In genomic region chr17:50056961-50057330, GRCh38 we compare ENCODE assay signal across 8 cellular contexts. TPM values are rescaled to one million over a fixed set of nuclear protein-coding genes. Genes with fewer than 3 reads are reported as not detected.
DNase-seq lines count a peak whose midpoint lies in the region; ATAC-seq and TF ChIP-seq lines count a peak whose summit lies in the region.

No MANE protein-coding gene starts in this region.

- H3K79me2 ChIP-seq in Karpas-422 (ENCODE audit: low read length): no peaks in the 10 kb centered on the region

- H3K9ac ChIP-seq in BLaER1 (no peak overlapping the region), Karpas-422 (ENCODE audit: low read length) (no peak overlapping the region)

- no peaks in the 10 kb centered on the region for H3K36me3 ChIP-seq in BLaER1
- no peaks in the 10 kb centered on the region for H3K36me3 ChIP-seq in Karpas-422 (ENCODE audit: insufficient read depth, low read length)
- H3K36me3 ChIP-seq in muscle layer of duodenum (ENCODE audit: control insufficient read depth in 1 of 2, insufficient read depth in 2 of 2, low read length in 2 of 2): no peaks in the 10 kb centered on the region

- no peaks in the 10 kb centered on the region for H3K9me3 ChIP-seq in BLaER1
- H3K9me3 ChIP-seq in Karpas-422 (ENCODE audit: low read length): no peaks in the 10 kb centered on the region
- no peaks in the 10 kb centered on the region for H3K9me3 ChIP-seq in muscle layer of duodenum (ENCODE audit: control insufficient read depth in 1 of 2, low read length in 2 of 2)

- TF ChIP-seq CTCF in omental fat pad (IDR thresholded peaks at IDR 0.05): no peak

- H3K9me2 ChIP-seq in Karpas-422 (replicated peaks; ENCODE audit: insufficient read depth, low read length): no peaks in the 10 kb centered on the region

- H3K4me3 ChIP-seq in BLaER1: peak overlapping the region; percentile 81
- peak overlapping the region; percentile 66; the same call in 1 of the 2 replicates for H3K4me3 ChIP-seq in Karpas-422 (ENCODE audit: low read length)
- peak overlapping the region; percentile 73 to 78 for H3K4me3 ChIP-seq in muscle layer of duodenum (ENCODE audit: low read depth in 1 of 2, low read length in 2 of 2)

- H4K20me1 ChIP-seq in BLaER1 (peaks cover 41% of the 10 kb centered on the region), Karpas-422 (ENCODE audit: insufficient read depth, low read depth, low read length) (0 out of 2 replicates have a peak, but pooled peaks cover 3% of the 10 kb centered on the region)

- DNase-seq in Karpas-422: no peak
- peak; percentile 41 for DNase-seq in dermis blood vessel endothelial cell
- DNase-seq in NCI-H2227 treated with DMSO at 0.1 percent for 48 hours (lab: John Stamatoyannopoulos, UW): no peak
- no peak for DNase-seq in stimulated activated CD8-positive, alpha-beta memory T cell treated with anti-CD3 and anti-CD28 coated beads, Interleukin-4, amount 100 ng/mL, for 48 hours
- DNase-seq in NCI-H128 (lab: John Stamatoyannopoulos, UW; ENCODE audit: unreplicated experiment): no peak
- DNase-seq in omental fat pad (ENCODE audit: low spot score): no peak

- H3K4me1 ChIP-seq in BLaER1 (peaks cover 57% of the 10 kb centered on the region), Karpas-422 (ENCODE audit: low read length) (peaks cover 49% of the 10 kb centered on the region), muscle layer of duodenum (ENCODE audit: control insufficient read depth in 1 of 2, insufficient read depth in 2 of 2, low read length in 2 of 2) (peaks cover 41 to 60% of the 10 kb centered on the region in 2 donors)

- peak overlapping the region; percentile 99 for H3K4me2 ChIP-seq in BLaER1
- H3K4me2 ChIP-seq in Karpas-422 (ENCODE audit: low read depth, low read length, poor library complexity, severe bottlenecking): peak overlapping the region; percentile 71

- H3K27ac ChIP-seq in BLaER1 (no peak overlapping the region), Karpas-422 (ENCODE audit: low read length) (no peak overlapping the region), muscle layer of duodenum (ENCODE audit: low read length) (peak overlapping the region; percentile 91)

- H3K27me3 ChIP-seq in BLaER1 (peaks cover 58% of the 10 kb centered on the region), Karpas-422 (ENCODE audit: low read length) (no peaks in the 10 kb centered on the region), muscle layer of duodenum (ENCODE audit: low read depth, low read length) (no peaks in the 10 kb centered on the region)

- ATAC-seq in omental fat pad (ENCODE audit: low FRiP score): no peak

- H2AFZ ChIP-seq in Karpas-422 (ENCODE audit: low read length): no peak overlapping the region; the same call in 1 of the 2 replicates

RNA-seq across cellular contexts. Expression of gene ITGA3, which starts 1.0 kb away (rescaled TPM):
- total RNA-seq in Karpas-422 (2014; rRNA removed; shearing (Covaris generic); ENCODE audit: low replicate concordance): 1.0 and 1.6 TPM in 2 replicates
- total RNA-seq in dermis blood vessel endothelial cell (116 and 190 TPM in 2 replicates), omental fat pad (10 to 100 TPM; 28.5 to 99.8 (median 41.2) TPM)

RNA-seq across cellular contexts. Expression of gene PDK2, which starts 38.2 kb away (rescaled TPM):
- total RNA-seq in Karpas-422 (2014; rRNA removed; shearing (Covaris generic); ENCODE audit: low replicate concordance): not detected in 2 replicates
- total RNA-seq in dermis blood vessel endothelial cell: 12.3 and 20.8 TPM in 2 replicates
- total RNA-seq in omental fat pad: 10 to 100 TPM; 42.2 to 72.7 (median 50.7) TPM

Comparison
In these comparisons a context has a peak if more than half of its experiments do, and no peak if none do; other contexts are left out.
1. RNA of gene ITGA3, which starts 1.0 kb away (total RNA-seq): 116 to 190 TPM in dermis blood vessel endothelial cell and 28.5 to 99.8 TPM in omental fat pad; 1.0 to 1.6 TPM in Karpas-422; every median in the first group is over 10 times any median in the second.
2. RNA of gene PDK2, which starts 38.2 kb away (total RNA-seq): 42.2 to 72.7 TPM in omental fat pad and 12.3 to 20.8 TPM in dermis blood vessel endothelial cell; not detected in Karpas-422; every median in the first group is over 10 times any median in the second.
3. Peak in every context shown above with its lines, with median percentiles within 50 percentile points of each other: H3K4me3 ChIP-seq.